8 cellular contexts compared by ENCODE assay signal in genomic region chrX:40167240-40168182, GRCh38.
A peak's percentile ranks its signal among the peaks of the same experiment; 100 is the strongest.
DNase-seq lines count a peak whose midpoint lies in the region; ATAC-seq, FAIRE-seq and TF ChIP-seq lines count a peak whose summit lies in the region.

No MANE protein-coding gene starts in this region.

- H3K36me3 Mint-ChIP-seq in activated naive CD4-positive, alpha-beta T cell treated with anti-CD3 and anti-CD28 coated beads, Interleukin-2, amount 50 U/mL, for 24 hours = no peaks in the 10 kb centered on the region

- DNase-seq in activated naive CD4-positive, alpha-beta T cell (lab: John Stamatoyannopoulos, UW) = no peak
- peak in 1 of 2 donors; percentile 67 for DNase-seq in ascending aorta (ENCODE audit: low spot score in 2 of 2)
- peak; percentile 40 to 53 for DNase-seq in left colon
- peak in 1 of 2 donors; percentile 78 for DNase-seq in tibial artery
- DNase-seq in KG1 (lab: John Stamatoyannopoulos, UW) = no peak
- DNase-seq in urothelium cell line (ENCODE audit: low spot score) = no peak
- no peak for DNase-seq in dedifferentiated amniotic fluid mesenchymal stem cell (ENCODE audit: extremely low spot score)

- no peaks in the 10 kb centered on the region for H3K27me3 Mint-ChIP-seq in activated naive CD4-positive, alpha-beta T cell treated with anti-CD3 and anti-CD28 coated beads, Interleukin-2, amount 50 U/mL, for 24 hours

- H3K9me3 ChIP-seq in ascending aorta = no peaks in the 10 kb centered on the region
- H3K9me3 ChIP-seq in tibial artery = no peaks in the 10 kb centered on the region

- FAIRE-seq in urothelium cell line (lab: Jason Lieb, UNC) = no peak

- H3K27ac Mint-ChIP-seq in activated naive CD4-positive, alpha-beta T cell treated with anti-CD3 and anti-CD28 coated beads, Interleukin-2, amount 50 U/mL, for 24 hours = peak overlapping the region; percentile 87

- intact Hi-C loops in ascending aorta (cut with DNase I) (loop anchor here (5.0 kb wide), 1 partner anchor 520 kb away; no protein-coding TSS in a partner anchor), left colon (cut with DNase I, micrococcal nuclease) (no loop called here), tibial artery (cut with DNase I; ENCODE audit: low total_unique reads) (loop anchor here (5.0 kb wide), 2 partner anchors 155 to 435 kb away; no protein-coding TSS in a partner anchor)

- H3K9me3 Mint-ChIP-seq in activated naive CD4-positive, alpha-beta T cell treated with anti-CD3 and anti-CD28 coated beads, Interleukin-2, amount 50 U/mL, for 24 hours = no peaks in the 10 kb centered on the region

- H3K36me3 ChIP-seq in ascending aorta = no peaks in the 10 kb centered on the region
- H3K36me3 ChIP-seq in tibial artery = no peaks in the 10 kb centered on the region

- H3K27me3 ChIP-seq in ascending aorta = no peaks in the 10 kb centered on the region
- H3K27me3 ChIP-seq in tibial artery = no peaks in the 10 kb centered on the region

- TF ChIP-seq CTCF in ascending aorta (IDR thresholded peaks at IDR 0.05) (no peak), tibial artery (IDR thresholded peaks at IDR 0.05) (no peak)

- H3K27ac ChIP-seq in ascending aorta (no peak overlapping the region), tibial artery (peak overlapping the region in 1 of 2 donors; percentile 49)

- H3K4me3 Mint-ChIP-seq in activated naive CD4-positive, alpha-beta T cell treated with anti-CD3 and anti-CD28 coated beads, Interleukin-2, amount 50 U/mL, for 24 hours = peak overlapping the region; percentile 88

- H3K4me1 ChIP-seq in ascending aorta (peaks cover 0 to 3% of the 10 kb centered on the region in 2 donors), tibial artery (peaks cover 0 to 37% (median 8%) of the 10 kb centered on the region in 4 donors)

- peak overlapping the region; percentile 47 to 60 for H3K4me3 ChIP-seq in ascending aorta
- H3K4me3 ChIP-seq in tibial artery = peak overlapping the region; percentile 50 to 51

- H3K4me1 Mint-ChIP-seq in activated naive CD4-positive, alpha-beta T cell treated with anti-CD3 and anti-CD28 coated beads, Interleukin-2, amount 50 U/mL, for 24 hours = peaks cover 50% of the 10 kb centered on the region

- peak; percentile 21 for ATAC-seq in left colon

Comparison
In these comparisons a context has a peak if more than half of its experiments do, and no peak if none do; other contexts are left out.
1. DNase-seq: peak in left colon (2 of 2); none in activated naive CD4-positive, alpha-beta T cell (0 of 4), KG1 (single experiment), urothelium cell line (single experiment) and dedifferentiated amniotic fluid mesenchymal stem cell (single experiment).
2. intact Hi-C loops: an anchor here in ascending aorta (5.0 kb wide) and tibial artery (5.0 kb wide); none called in left colon.